In the genomic region with DNA sequence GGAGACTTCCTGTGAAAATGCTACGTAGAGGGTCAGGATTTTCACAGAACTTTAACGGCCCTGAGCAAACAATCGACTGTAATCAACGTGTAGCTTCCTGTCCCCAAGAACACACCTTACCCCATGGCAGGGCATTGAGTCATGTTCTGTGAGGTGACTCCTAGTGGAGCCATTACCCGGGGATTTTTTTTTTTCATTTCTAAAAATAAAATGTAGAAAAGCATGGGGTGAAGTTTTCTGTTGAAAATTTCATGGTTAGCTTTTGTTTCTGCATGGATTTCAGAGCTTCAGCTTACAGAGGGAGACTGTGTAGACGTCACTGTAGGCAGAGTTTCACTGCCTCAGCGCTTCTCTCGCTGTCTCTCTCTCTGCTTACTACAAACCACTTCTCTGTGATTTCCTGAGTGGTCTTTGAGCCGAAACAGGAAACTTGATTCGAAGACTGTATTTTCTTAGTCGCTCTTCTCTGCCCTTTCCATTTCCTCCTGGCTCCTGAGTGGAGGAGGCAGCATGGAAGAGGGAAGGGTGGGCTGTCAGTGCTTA, we compare ENCODE assay signal across 10 cellular contexts.
A peak's percentile ranks its signal among the peaks of the same experiment; 100 is the strongest.
DNase-seq lines count a peak whose midpoint lies in the region; ATAC-seq and TF ChIP-seq lines count a peak whose summit lies in the region.
"Had no signal": no experiment of that assay in that cellular context is flagged by ENCODE, and none has a peak within 500 bp of the region (broad histone marks: within the 10 kb centered on the region; RNA-seq: fewer than 3 reads in every experiment).

No MANE protein-coding gene starts in this region.

- peak; percentile 82 for ATAC-seq in activated T-helper 17 cell treated with anti-CD3 and anti-CD28 coated beads, Interleukin-2, amount 50 U/mL, for 72 hours (replicated peaks)
- ATAC-seq in left lobe of liver (peak; percentile 37), GM21367 (IDR thresholded peaks at IDR 0.05; ENCODE audit: unreplicated experiment) (no peak)

- no peaks in the 10 kb centered on the region for H3K27me3 Mint-ChIP-seq in activated T-helper 17 cell treated with anti-CD3 and anti-CD28 coated beads, Interleukin-2, amount 50 U/mL, for 72 hours
- no peaks in the 10 kb centered on the region for H3K27me3 Mint-ChIP-seq in CD14-positive monocyte (ENCODE audit: low read depth in 3 of 3)

- TF ChIP-seq CTCF in CD14-positive monocyte (IDR thresholded peaks at IDR 0.05) (no peak), sigmoid colon (IDR thresholded peaks at IDR 0.05) (no peak), PC-9 (conservative IDR thresholded peaks at IDR 0.05) (no peak)

- H3K9me3 Mint-ChIP-seq in activated T-helper 17 cell treated with anti-CD3 and anti-CD28 coated beads, Interleukin-2, amount 50 U/mL, for 72 hours = no peaks in the 10 kb centered on the region
- peaks cover 0 to 3% (median 0%) of the 10 kb centered on the region in 7 donors for H3K9me3 Mint-ChIP-seq in CD14-positive monocyte

- H3K9me3 ChIP-seq in sigmoid colon (no peaks in the 10 kb centered on the region), PC-9 (ENCODE audit: insufficient read depth, low read depth) (no peaks in the 10 kb centered on the region)

- no peaks in the 10 kb centered on the region for H3K27me3 ChIP-seq in sigmoid colon
- no peaks in the 10 kb centered on the region for H3K27me3 ChIP-seq in PC-9 (ENCODE audit: insufficient read depth, low read depth)

- H2AFZ ChIP-seq in PC-9 = no peak overlapping the region

- H3K4me1 Mint-ChIP-seq in activated T-helper 17 cell treated with anti-CD3 and anti-CD28 coated beads, Interleukin-2, amount 50 U/mL, for 72 hours = peaks cover 65% of the 10 kb centered on the region
- H3K4me1 Mint-ChIP-seq in CD14-positive monocyte = no peaks in the 10 kb centered on the region

- H3K36me3 Mint-ChIP-seq in activated T-helper 17 cell treated with anti-CD3 and anti-CD28 coated beads, Interleukin-2, amount 50 U/mL, for 72 hours (ENCODE audit: low read depth) = peaks cover 98% of the 10 kb centered on the region
- peaks cover 90 to 91% of the 10 kb centered on the region in 2 donors for H3K36me3 Mint-ChIP-seq in CD14-positive monocyte

- DNase-seq in stimulated activated CD4-positive, alpha-beta T cell treated with anti-CD3 and anti-CD28 coated beads, Interleukin-12 subunit alpha, Interleukin-12 subunit beta, amount 100 ng/mL, for 4 hours = peak; percentile 20
- DNase-seq in stimulated activated CD4-positive, alpha-beta T cell treated with anti-CD3 and anti-CD28 coated beads, Interleukin-2, amount 100 ng/mL, for 24 hours = no peak
- no peak for DNase-seq in left lobe of liver (ENCODE audit: low spot score)
- no peak for DNase-seq in CD14-positive monocyte (ENCODE audit: low spot score)
- DNase-seq in sigmoid colon = no peak
- no peak for DNase-seq in PC-9
- DNase-seq: cortex of kidney had no signal

- H3K27ac Mint-ChIP-seq in activated T-helper 17 cell treated with anti-CD3 and anti-CD28 coated beads, Interleukin-2, amount 50 U/mL, for 72 hours = peak overlapping the region; percentile 93
- peak overlapping the region in 3 of 7 donors; percentile 16 to 84 (median 55) for H3K27ac Mint-ChIP-seq in CD14-positive monocyte

- no peaks in the 10 kb centered on the region for H3F3A ChIP-seq in PC-9 (ENCODE audit: insufficient read depth, low read depth)

- H3K79me2 ChIP-seq in PC-9 (ENCODE audit: low read depth) = no peaks in the 10 kb centered on the region

- BruUV-seq in PC-9 (replicated peaks; lab: Mats Ljungman, UMichigan) = no TSS peak

- no peaks in the 10 kb centered on the region for H3K4me1 ChIP-seq in sigmoid colon
- H3K4me1 ChIP-seq in PC-9 (replicated peaks; ENCODE audit: insufficient read depth) = no peaks in the 10 kb centered on the region

- TF ChIP-seq POLR2A in sigmoid colon (IDR thresholded peaks at IDR 0.05) = no peak

- POLR2A ChIA-PET in PC-9 (lab: Charles Lee; ENCODE audit: unreplicated experiment) = no interaction called here

- H3K36me3 ChIP-seq in sigmoid colon (peaks cover 12 to 95% (median 29%) of the 10 kb centered on the region in 4 donors), PC-9 (ENCODE audit: low read depth) (no peaks in the 10 kb centered on the region)

- H3K4me3 Mint-ChIP-seq in activated T-helper 17 cell treated with anti-CD3 and anti-CD28 coated beads, Interleukin-2, amount 50 U/mL, for 72 hours = peak overlapping the region; percentile 87
- no peak overlapping the region for H3K4me3 Mint-ChIP-seq in CD14-positive monocyte

- H3K27ac ChIP-seq in sigmoid colon = no peak overlapping the region
- H3K27ac ChIP-seq in PC-9 = no peak overlapping the region
- H3K27ac ChIP-seq: VCaP had no signal

- WGBS in sigmoid colon, 2 donors = 42 to 51% methylated on average over 11 of the region's 11 CpGs

- no peaks in the 10 kb centered on the region for H3K9me2 ChIP-seq in PC-9 (ENCODE audit: insufficient read depth)

- H4K20me1 ChIP-seq in PC-9 (ENCODE audit: insufficient read depth) = no peaks in the 10 kb centered on the region

- TF ChIP-seq EP300 in sigmoid colon (IDR thresholded peaks at IDR 0.05) = no peak

- CTCF ChIA-PET in PC-9 (lab: Charles Lee) = no interaction called here

- H3K4me3 ChIP-seq in sigmoid colon (no peak overlapping the region), PC-9 (no peak overlapping the region)

- intact Hi-C loops in CD14-positive monocyte (cut with micrococcal nuclease) (no loop called here), sigmoid colon (cut with DNase I) (no loop called here), PC-9 (cut with micrococcal nuclease; ENCODE audit: unreplicated experiment) (no loop called here)

- no peak overlapping the region for H3K4me2 ChIP-seq in PC-9
